In genomic region chr1:201954263-201955008, GRCh38 we compare ENCODE assay signal across 8 cellular contexts. TPM values are rescaled to one million over a fixed set of nuclear protein-coding genes. Genes with fewer than 3 reads are reported as not detected.
A peak's percentile ranks its signal among the peaks of the same experiment; 100 is the strongest.
DNase-seq lines count a peak whose midpoint lies in the region; ATAC-seq and TF ChIP-seq lines count a peak whose summit lies in the region.

No MANE protein-coding gene starts in this region.

- H3K27ac Mint-ChIP-seq in activated CD4-positive, alpha-beta memory T cell treated with anti-CD3 and anti-CD28 coated beads for 36 hours = peak overlapping the region; percentile 87

- peaks cover 10% of the 10 kb centered on the region for H3K4me1 ChIP-seq in GM23248 (ENCODE audit: insufficient read depth)
- H3K4me1 ChIP-seq in heart left ventricle = peaks cover 0 to 23% (median 11%) of the 10 kb centered on the region in 12 donors
- peaks cover 7% of the 10 kb centered on the region for H3K4me1 ChIP-seq in smooth muscle cell (ENCODE audit: low read depth)

- H3K36me3 Mint-ChIP-seq in activated CD4-positive, alpha-beta memory T cell treated with anti-CD3 and anti-CD28 coated beads for 36 hours = peaks cover 22% of the 10 kb centered on the region

- H3K9me3 ChIP-seq in GM23248 (ENCODE audit: low read depth) = no peaks in the 10 kb centered on the region
- H3K9me3 ChIP-seq in heart left ventricle = no peaks in the 10 kb centered on the region
- H3K9me3 ChIP-seq in smooth muscle cell (replicated peaks; ENCODE audit: low read depth) = no peaks in the 10 kb centered on the region

- H2AFZ ChIP-seq in GM23248 (peak overlapping the region; percentile 79), smooth muscle cell (ENCODE audit: low read depth) (peak overlapping the region; percentile 63)

- in situ Hi-C loops in GM23248 (cut with MboI) = no loop called here

- H3K27me3 Mint-ChIP-seq in activated CD4-positive, alpha-beta memory T cell treated with anti-CD3 and anti-CD28 coated beads for 36 hours = no peaks in the 10 kb centered on the region

- 49 to 54% methylated on average over 16 to 24 of the region's 24 CpGs for WGBS in GM23248 (ENCODE audit: low coverage in 1 of 2, low lambda C conversion rate in 2 of 2, missing lambda C conversion rate in 2 of 2), 2 experiments
- 55 to 64% (median 57%) methylated on average over 24 of the region's 24 CpGs for WGBS in heart left ventricle, 4 donors
- WGBS in smooth muscle cell (ENCODE audit: low lambda C conversion rate) = 51% methylated on average over 24 of the region's 24 CpGs

- H3K36me3 ChIP-seq in GM23248 (ENCODE audit: low read depth) = peaks cover 19% of the 10 kb centered on the region
- peaks cover 0 to 26% (median 22%) of the 10 kb centered on the region in 9 donors for H3K36me3 ChIP-seq in heart left ventricle
- peaks cover 3% of the 10 kb centered on the region for H3K36me3 ChIP-seq in smooth muscle cell (ENCODE audit: low read depth)

- H3K4me2 ChIP-seq in GM23248 (ENCODE audit: unreplicated experiment) (peak overlapping the region; percentile 77), smooth muscle cell (peak overlapping the region; percentile 80)

- 0 out of 2 replicates have a peak, but pooled peaks cover 4% of the 10 kb centered on the region for H3F3A ChIP-seq in GM23248 (ENCODE audit: insufficient read depth)
- no peaks in the 10 kb centered on the region for H3F3A ChIP-seq in smooth muscle cell (ENCODE audit: low read depth)

- TF ChIP-seq CTCF in heart left ventricle (IDR thresholded peaks at IDR 0.05) = no peak
- TF ChIP-seq CTCF in smooth muscle cell (IDR thresholded peaks at IDR 0.05; ENCODE audit: borderline replicate concordance, insufficient read depth, poor library complexity, severe bottlenecking) = no peak

- CTCF ChIA-PET in activated CD4-positive, alpha-beta memory T cell treated with anti-CD3 and anti-CD28 coated beads for 36 hours (lab: Charles Lee) = interaction anchor here (1.1 to 5.7 kb wide), 3 partner anchors 45 to 125 kb away, joined by 4 to 33 read pairs (median 8); partner anchors contain the start of gene IPO9

- H3K27me3 ChIP-seq in GM23248 (replicated peaks; ENCODE audit: insufficient read depth) (no peaks in the 10 kb centered on the region), heart left ventricle (no peaks in the 10 kb centered on the region), smooth muscle cell (ENCODE audit: low read depth) (no peaks in the 10 kb centered on the region)

- peaks cover 42% of the 10 kb centered on the region for H3K79me2 ChIP-seq in GM23248 (ENCODE audit: insufficient read depth)
- peaks cover 38% of the 10 kb centered on the region for H3K79me2 ChIP-seq in smooth muscle cell (ENCODE audit: low read depth)

- H3K4me3 ChIP-seq in GM23248 (peak overlapping the region; percentile 94), heart left ventricle (peak overlapping the region; percentile 64 to 95 (median 78)), smooth muscle cell (peak overlapping the region; percentile 84)

- peak overlapping the region; percentile 99 for H3K4me3 Mint-ChIP-seq in activated CD4-positive, alpha-beta memory T cell treated with anti-CD3 and anti-CD28 coated beads for 36 hours

- DNase-seq in GM23248 (peak; percentile 3), heart left ventricle (no peak), smooth muscle cell (lab: John Stamatoyannopoulos, UW; ENCODE audit: unreplicated experiment) (no peak), NCI-H1436 (lab: John Stamatoyannopoulos, UW) (no peak), HuH-7 (ENCODE audit: low spot score) (no peak)
- DNase-seq in activated CD4-positive, alpha-beta memory T cell treated with anti-CD3 and anti-CD28 coated beads for 36 hours = no peak

- POLR2A ChIA-PET in activated CD4-positive, alpha-beta memory T cell treated with anti-CD3 and anti-CD28 coated beads for 36 hours (lab: Charles Lee) = interaction anchor here (0.9 to 2.2 kb wide), 5 partner anchors 9 to 58 kb away, joined by 5 to 10 read pairs (median 6); partner anchors contain the start of gene RNPEP

- H3K27ac ChIP-seq in GM23248 = peak overlapping the region; percentile 92
- H3K27ac ChIP-seq in heart left ventricle = peak overlapping the region; percentile 42 to 91 (median 81)
- peak overlapping the region; percentile 95 for H3K27ac ChIP-seq in smooth muscle cell (ENCODE audit: low read depth)

- H4K20me1 ChIP-seq in GM23248 (ENCODE audit: insufficient read depth) = no peaks in the 10 kb centered on the region
- H4K20me1 ChIP-seq in smooth muscle cell (ENCODE audit: low read depth) = peaks cover 12% of the 10 kb centered on the region

- TF ChIP-seq POLR2A in heart left ventricle (IDR thresholded peaks at IDR 0.05) = no peak

- no peaks in the 10 kb centered on the region for H3K9me2 ChIP-seq in GM23248 (ENCODE audit: insufficient read depth)

- H3K9me3 Mint-ChIP-seq in activated CD4-positive, alpha-beta memory T cell treated with anti-CD3 and anti-CD28 coated beads for 36 hours = no peaks in the 10 kb centered on the region

- H3K4me1 Mint-ChIP-seq in activated CD4-positive, alpha-beta memory T cell treated with anti-CD3 and anti-CD28 coated beads for 36 hours (ENCODE audit: low read depth) = peaks cover 20% of the 10 kb centered on the region

- no peak for ATAC-seq in heart left ventricle
- ATAC-seq in HG03039 (IDR thresholded peaks at IDR 0.05; ENCODE audit: unreplicated experiment) = no peak
- ATAC-seq in HG03457 (IDR thresholded peaks at IDR 0.05; ENCODE audit: unreplicated experiment) = no peak

- intact Hi-C loops in activated CD4-positive, alpha-beta memory T cell treated with anti-CD3 and anti-CD28 coated beads for 36 hours (cut with micrococcal nuclease) = loop anchor here (1.0 to 10.0 kb wide), 5 partner anchors 29 to 390 kb away; partner anchors contain the start of genes IPO9, PPP1R12B, PTPN7 and UBE2T
- intact Hi-C loops in heart left ventricle (cut with DNase I) = loop anchor here in 6 of 10 donors (2.0 to 5.0 kb wide), 4 partner anchors 28 to 66 kb away; partner anchors contain the start of genes RNPEP (in 1 of the 6) and SHISA4 (in 1 of the 6)

- peak overlapping the region; percentile 95 for H3K9ac ChIP-seq in GM23248
- H3K9ac ChIP-seq in smooth muscle cell (ENCODE audit: low read depth) = peak overlapping the region; percentile 94

RNA-seq across cellular contexts. Expression of gene TIMM17A, which starts 0.9 kb away (rescaled TPM):
- 56.4 and 68.8 TPM in 2 replicates for total RNA-seq in GM23248 (2014; rRNA removed; shearing (Covaris generic))
- polyA plus RNA-seq in GM23248 (2016; fragmentation: Nextera tagmentation; extraction: Ambion mirVana) = 116 and 123 TPM in 2 replicates
- 10 to 100 TPM; 66.5 to 67.2 TPM for total RNA-seq in activated CD4-positive, alpha-beta memory T cell treated with anti-CD3 and anti-CD28 coated beads for 36 hours
- total RNA-seq in heart left ventricle = 100 to 1,000 TPM in 3 of 9 donors, 10 to 100 TPM in 6; 31.7 to 120 (median 86.0) TPM
- polyA plus RNA-seq in heart left ventricle = 100 to 1,000 TPM in 1 of 2 donors, 10 to 100 TPM in 1; 50.7 to 151 TPM
- total RNA-seq in smooth muscle cell = 78.6 and 99.3 TPM in 2 replicates
- 102 and 117 TPM in 2 replicates for polyA plus RNA-seq in smooth muscle cell

RNA-seq across cellular contexts. Expression of gene LMOD1, which starts 8.1 kb away (rescaled TPM):
- 7.8 and 8.9 TPM in 2 replicates for total RNA-seq in GM23248 (2014; rRNA removed; shearing (Covaris generic))
- polyA plus RNA-seq in GM23248 (2016; fragmentation: Nextera tagmentation; extraction: Ambion mirVana) (6.1 and 6.3 TPM in 2 replicates), heart left ventricle (10 to 100 TPM in 1 of 2 donors, 1 to 10 TPM in 1; 5.1 to 14.5 TPM), smooth muscle cell (5.6 and 6.2 TPM in 2 replicates)
- not detected for total RNA-seq in activated CD4-positive, alpha-beta memory T cell treated with anti-CD3 and anti-CD28 coated beads for 36 hours
- total RNA-seq in heart left ventricle (10 to 100 TPM in 4 of 9 donors, 1 to 10 TPM in 5; 4.6 to 24.9 (median 10.0) TPM), smooth muscle cell (4.0 and 6.5 TPM in 2 replicates)

RNA-seq across cellular contexts. Expression of gene RNPEP, which starts 28.0 kb away (rescaled TPM):
- 80.5 and 83.6 TPM in 2 replicates for total RNA-seq in GM23248 (2014; rRNA removed; shearing (Covaris generic))
- polyA plus RNA-seq in GM23248 (2016; fragmentation: Nextera tagmentation; extraction: Ambion mirVana) (68.6 and 70.7 TPM in 2 replicates), heart left ventricle (10 to 100 TPM; 12.4 to 14.3 TPM), smooth muscle cell (59.0 and 70.9 TPM in 2 replicates)
- total RNA-seq in activated CD4-positive, alpha-beta memory T cell treated with anti-CD3 and anti-CD28 coated beads for 36 hours = 10 to 100 TPM; 48.3 to 50.1 TPM
- total RNA-seq in heart left ventricle (10 to 100 TPM; 14.1 to 36.2 (median 18.1) TPM), smooth muscle cell (50.6 and 53.4 TPM in 2 replicates)

RNA-seq across cellular contexts. Expression of gene ELF3, which starts 56.0 kb away (rescaled TPM):
- total RNA-seq in GM23248 (2014; rRNA removed; shearing (Covaris generic)) = under 0.01 TPM in 1 of 2 replicates, not detected in the other
- polyA plus RNA-seq in GM23248 (2016; fragmentation: Nextera tagmentation; extraction: Ambion mirVana) = not detected in 2 replicates
- under 1 TPM; 0.12 to 0.46 TPM for total RNA-seq in activated CD4-positive, alpha-beta memory T cell treated with anti-CD3 and anti-CD28 coated beads for 36 hours
- total RNA-seq in heart left ventricle = 10 to 100 TPM in 1 of 9 donors, 1 to 10 TPM in 2, under 1 TPM in 4, not detected in 2; 0.32 to 42.5 (median 0.69) TPM
- 1 to 10 TPM in 1 of 2 donors, under 1 TPM in 1; 0.15 to 3.9 TPM for polyA plus RNA-seq in heart left ventricle
- total RNA-seq in smooth muscle cell = 2.0 and 5.2 TPM in 2 replicates
- 0.96 and 9.6 TPM in 2 replicates for polyA plus RNA-seq in smooth muscle cell
